ENCODE assay signal across 8 cellular contexts in the genomic region with DNA sequence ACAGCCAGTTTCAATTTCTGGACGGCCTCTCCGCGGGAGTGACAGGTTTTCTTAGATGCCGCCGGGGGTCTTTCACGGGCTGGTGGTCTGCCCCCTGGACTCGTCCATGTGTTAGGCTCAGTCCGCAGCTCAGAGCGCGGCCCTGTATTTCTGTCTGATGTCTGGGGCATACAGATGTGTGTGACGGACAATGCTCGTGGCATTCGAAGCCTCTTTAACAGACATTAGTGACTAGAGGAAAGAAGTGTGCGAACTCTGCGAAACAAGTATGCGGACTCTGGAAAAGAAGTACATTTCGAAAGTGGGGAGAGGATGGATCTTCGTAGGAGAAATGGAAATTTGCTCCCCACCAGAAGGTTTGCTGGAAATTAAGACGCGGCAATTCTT. TPM values are rescaled to one million over a fixed set of nuclear protein-coding genes. Genes with fewer than 3 reads are reported as not detected.
DNase-seq lines count a peak whose midpoint lies in the region; ATAC-seq and TF ChIP-seq lines count a peak whose summit lies in the region.

No MANE protein-coding gene starts in this region.

- no peak for ATAC-seq in WTC11
- ATAC-seq in gastroesophageal sphincter = no peak
- ATAC-seq in esophagus mucosa = no peak
- no peak for ATAC-seq in GM18870 (IDR thresholded peaks at IDR 0.05; ENCODE audit: unreplicated experiment)

- no peaks in the 10 kb centered on the region for H3K36me3 ChIP-seq in gastroesophageal sphincter
- H3K36me3 ChIP-seq in prostate gland = no peaks in the 10 kb centered on the region

- WGBS in gastroesophageal sphincter (ENCODE audit: low coverage in 1 of 2), 2 donors = 0 to 2% methylated on average over 6 to 16 of the region's 20 CpGs
- 0% methylated on average over 20 of the region's 20 CpGs for WGBS in prostate gland

- H3K36me3 Mint-ChIP-seq in WTC11 = no peaks in the 10 kb centered on the region

- H3K27me3 ChIP-seq in gastroesophageal sphincter (no peaks in the 10 kb centered on the region), prostate gland (replicated peaks; ENCODE audit: insufficient read depth) (no peaks in the 10 kb centered on the region)

- POLR2A ChIA-PET in WTC11 (lab: Charles Lee) = interaction anchor here (0.9 to 1.4 kb wide), 3 partner anchors 8 to 196 kb away, joined by 4 to 6 read pairs (median 4); partner anchors contain the start of gene SGCB

- peak; percentile 62 for DNase-seq in activated CD8-positive, alpha-beta memory T cell treated with anti-CD3 and anti-CD28 coated beads for 24 hours
- DNase-seq in activated CD8-positive, alpha-beta memory T cell treated with anti-CD3 and anti-CD28 coated beads, Interleukin-2, amount 50 U/mL, for 48 hours = no peak
- DNase-seq in WTC11 (ENCODE audit: low spot score) (no peak), prostate gland (ENCODE audit: low spot score) (peak; percentile 13), NCI-H1436 treated with DMSO at 0.1 percent for 48 hours (lab: John Stamatoyannopoulos, UW) (no peak)

- peak overlapping the region; percentile 81 to 89 for H3K4me3 ChIP-seq in gastroesophageal sphincter
- peak overlapping the region; percentile 89 to 94 for H3K4me3 ChIP-seq in prostate gland

- H3K4me1 ChIP-seq in gastroesophageal sphincter (peaks cover 0 to 34% (median 0%) of the 10 kb centered on the region in 3 donors), prostate gland (replicated peaks) (no peaks in the 10 kb centered on the region)

- intact Hi-C loops in prostate gland (cut with DNase I) = loop anchor here (5.0 kb wide), 2 partner anchors 55 to 195 kb away; partner anchors contain the start of gene SGCB

- no peak for TF ChIP-seq CTCF in WTC11 (IDR thresholded peaks at IDR 0.05)
- no peak for TF ChIP-seq CTCF in gastroesophageal sphincter (IDR thresholded peaks at IDR 0.05)
- no peak for TF ChIP-seq CTCF in prostate gland (IDR thresholded peaks at IDR 0.05)

- no peaks in the 10 kb centered on the region for H3K9me3 Mint-ChIP-seq in WTC11

- CTCF ChIA-PET in WTC11 (lab: Charles Lee) = interaction anchor here (0.6 to 1.9 kb wide), 8 partner anchors 9 to 184 kb away, joined by 3 to 22 read pairs (median 6); no protein-coding TSS in a partner anchor

- peak overlapping the region; percentile 78 to 98 (median 96) for H3K27ac ChIP-seq in gastroesophageal sphincter
- peak overlapping the region; percentile 89 to 93 for H3K27ac ChIP-seq in prostate gland

- H3K4me1 Mint-ChIP-seq in WTC11 = peaks cover 18% of the 10 kb centered on the region

- H3K9me3 ChIP-seq in gastroesophageal sphincter (no peaks in the 10 kb centered on the region), prostate gland (no peaks in the 10 kb centered on the region)

- H3K4me3 Mint-ChIP-seq in WTC11 = peak overlapping the region; percentile 89

- no peak for TF ChIP-seq EP300 in gastroesophageal sphincter (IDR thresholded peaks at IDR 0.05)

- TF ChIP-seq POLR2A in gastroesophageal sphincter (IDR thresholded peaks at IDR 0.05) (no peak), prostate gland (IDR thresholded peaks at IDR 0.05) (no peak)

- H3K27me3 Mint-ChIP-seq in WTC11 (ENCODE audit: low read depth) = peaks cover 40% of the 10 kb centered on the region

- H3K27ac Mint-ChIP-seq in WTC11 = peak overlapping the region; percentile 47; the same call in 1 of the 2 replicates

TF ChIP-seq in WTC11, 78 proteins besides CTCF, POLR2A, EP300 and RAD21 (continues in another document):
- no peak for TF ChIP-seq NR1H2 (CRISPR knock-in tag; IDR thresholded peaks at IDR 0.05)
- TF ChIP-seq GTF2I (CRISPR knock-in tag; conservative IDR thresholded peaks at IDR 0.05) = no peak
- no peak for TF ChIP-seq FOXP1 (CRISPR knock-in tag; IDR thresholded peaks at IDR 0.05; ENCODE audit: borderline replicate concordance)
- TF ChIP-seq ERG (CRISPR knock-in tag; IDR thresholded peaks at IDR 0.05) = no peak
- TF ChIP-seq, protein P1, sequence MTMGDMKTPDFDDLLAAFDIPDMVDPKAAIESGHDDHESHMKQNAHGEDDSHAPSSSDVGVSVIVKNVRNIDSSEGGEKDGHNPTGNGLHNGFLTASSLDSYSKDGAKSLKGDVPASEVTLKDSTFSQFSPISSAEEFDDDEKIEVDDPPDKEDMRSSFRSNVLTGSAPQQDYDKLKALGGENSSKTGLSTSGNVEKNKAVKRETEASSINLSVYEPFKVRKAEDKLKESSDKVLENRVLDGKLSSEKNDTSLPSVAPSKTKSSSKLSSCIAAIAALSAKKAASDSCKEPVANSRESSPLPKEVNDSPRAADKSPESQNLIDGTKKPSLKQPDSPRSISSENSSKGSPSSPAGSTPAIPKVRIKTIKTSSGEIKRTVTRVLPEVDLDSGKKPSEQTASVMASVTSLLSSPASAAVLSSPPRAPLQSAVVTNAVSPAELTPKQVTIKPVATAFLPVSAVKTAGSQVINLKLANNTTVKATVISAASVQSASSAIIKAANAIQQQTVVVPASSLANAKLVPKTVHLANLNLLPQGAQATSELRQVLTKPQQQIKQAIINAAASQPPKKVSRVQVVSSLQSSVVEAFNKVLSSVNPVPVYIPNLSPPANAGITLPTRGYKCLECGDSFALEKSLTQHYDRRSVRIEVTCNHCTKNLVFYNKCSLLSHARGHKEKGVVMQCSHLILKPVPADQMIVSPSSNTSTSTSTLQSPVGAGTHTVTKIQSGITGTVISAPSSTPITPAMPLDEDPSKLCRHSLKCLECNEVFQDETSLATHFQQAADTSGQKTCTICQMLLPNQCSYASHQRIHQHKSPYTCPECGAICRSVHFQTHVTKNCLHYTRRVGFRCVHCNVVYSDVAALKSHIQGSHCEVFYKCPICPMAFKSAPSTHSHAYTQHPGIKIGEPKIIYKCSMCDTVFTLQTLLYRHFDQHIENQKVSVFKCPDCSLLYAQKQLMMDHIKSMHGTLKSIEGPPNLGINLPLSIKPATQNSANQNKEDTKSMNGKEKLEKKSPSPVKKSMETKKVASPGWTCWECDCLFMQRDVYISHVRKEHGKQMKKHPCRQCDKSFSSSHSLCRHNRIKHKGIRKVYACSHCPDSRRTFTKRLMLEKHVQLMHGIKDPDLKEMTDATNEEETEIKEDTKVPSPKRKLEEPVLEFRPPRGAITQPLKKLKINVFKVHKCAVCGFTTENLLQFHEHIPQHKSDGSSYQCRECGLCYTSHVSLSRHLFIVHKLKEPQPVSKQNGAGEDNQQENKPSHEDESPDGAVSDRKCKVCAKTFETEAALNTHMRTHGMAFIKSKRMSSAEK (CRISPR knock-in tag; IDR thresholded peaks at IDR 0.05; ENCODE audit: borderline replicate concordance) = no peak
- no peak for TF ChIP-seq ZNF121 (CRISPR knock-in tag; IDR thresholded peaks at IDR 0.05)
- no peak for TF ChIP-seq RORB (CRISPR knock-in tag; IDR thresholded peaks at IDR 0.05)
- no peak for TF ChIP-seq IRF1 (CRISPR knock-in tag; IDR thresholded peaks at IDR 0.05)
- TF ChIP-seq JAZF1 (CRISPR knock-in tag; IDR thresholded peaks at IDR 0.05) = no peak
- no peak for TF ChIP-seq FOXK1 (CRISPR knock-in tag; IDR thresholded peaks at IDR 0.05)
- TF ChIP-seq, protein P2, sequence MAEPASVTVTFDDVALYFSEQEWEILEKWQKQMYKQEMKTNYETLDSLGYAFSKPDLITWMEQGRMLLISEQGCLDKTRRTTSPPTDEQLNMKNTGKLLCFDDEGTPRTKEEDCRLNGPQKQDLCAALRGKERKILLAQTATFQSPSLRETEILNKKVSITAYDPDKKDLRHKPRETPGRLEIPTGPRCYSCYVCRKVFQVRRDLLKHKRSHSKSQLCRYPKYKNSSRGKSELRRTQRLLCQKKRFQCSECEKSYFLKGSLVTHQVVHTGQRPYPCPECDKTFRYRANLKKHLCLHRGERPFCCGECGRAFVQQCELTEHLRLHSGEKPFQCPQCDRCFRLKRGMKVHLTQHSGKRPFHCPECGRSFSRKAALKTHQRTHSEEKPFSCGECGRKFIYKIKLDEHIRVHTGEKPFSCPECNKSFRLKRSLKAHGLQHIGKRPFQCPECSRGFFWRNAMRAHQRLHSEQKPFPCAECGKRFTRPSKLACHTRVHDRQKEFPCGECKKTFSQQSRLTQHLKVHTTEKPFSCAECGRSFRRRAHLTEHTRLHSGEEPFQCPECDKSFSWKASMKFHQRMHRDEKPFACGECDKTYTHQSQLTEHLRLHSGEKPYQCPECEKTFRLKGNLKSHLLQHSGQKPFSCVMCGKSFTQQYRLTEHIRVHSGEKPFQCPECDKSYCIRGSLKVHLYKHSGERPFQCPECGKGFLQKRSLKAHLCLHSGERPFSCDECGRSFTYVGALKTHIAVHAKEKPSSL (CRISPR knock-in tag; conservative IDR thresholded peaks at IDR 0.05) = no peak
- TF ChIP-seq ZNF317 (CRISPR knock-in tag; IDR thresholded peaks at IDR 0.05; ENCODE audit: borderline replicate concordance, low read depth) = no peak
- no peak for TF ChIP-seq TP53 (CRISPR knock-in tag; IDR thresholded peaks at IDR 0.05)
- no peak for TF ChIP-seq SP1 (CRISPR knock-in tag; conservative IDR thresholded peaks at IDR 0.05)

RNA-seq across cellular contexts. Expression of gene DCUN1D4, which starts 0.8 kb away (rescaled TPM):
- total RNA-seq in WTC11 (2021) (33.3 to 36.2 TPM (median 34.3 TPM) in 3 replicates), gastroesophageal sphincter (10 to 100 TPM; 48.9 to 81.9 (median 51.0) TPM), prostate gland (10 to 100 TPM; 23.0 to 49.1 TPM), esophagus mucosa (19.2 TPM)

Comparison
In these comparisons a context has a peak if more than half of its experiments do, and no peak if none do; other contexts are left out.
1. DNase-seq: peak in activated CD8-positive, alpha-beta memory T cell treated with anti-CD3 and anti-CD28 coated beads for 24 hours (single experiment) and prostate gland (single experiment); none in activated CD8-positive, alpha-beta memory T cell treated with anti-CD3 and anti-CD28 coated beads, Interleukin-2, amount 50 U/mL, for 48 hours (single experiment), WTC11 (single experiment) and NCI-H1436 treated with DMSO at 0.1 percent for 48 hours (single experiment).